1 cellular context compared by ENCODE assay signal in genomic region chr1:201461783-201462441, GRCh38.
TF ChIP-seq lines count a peak whose summit lies in the region.

No MANE protein-coding gene starts in this region.

TF ChIP-seq in SK-N-SH, 30 proteins besides CTCF, POLR2A, EP300 and RAD21 (continued from another document):
- TF ChIP-seq, protein P1, sequence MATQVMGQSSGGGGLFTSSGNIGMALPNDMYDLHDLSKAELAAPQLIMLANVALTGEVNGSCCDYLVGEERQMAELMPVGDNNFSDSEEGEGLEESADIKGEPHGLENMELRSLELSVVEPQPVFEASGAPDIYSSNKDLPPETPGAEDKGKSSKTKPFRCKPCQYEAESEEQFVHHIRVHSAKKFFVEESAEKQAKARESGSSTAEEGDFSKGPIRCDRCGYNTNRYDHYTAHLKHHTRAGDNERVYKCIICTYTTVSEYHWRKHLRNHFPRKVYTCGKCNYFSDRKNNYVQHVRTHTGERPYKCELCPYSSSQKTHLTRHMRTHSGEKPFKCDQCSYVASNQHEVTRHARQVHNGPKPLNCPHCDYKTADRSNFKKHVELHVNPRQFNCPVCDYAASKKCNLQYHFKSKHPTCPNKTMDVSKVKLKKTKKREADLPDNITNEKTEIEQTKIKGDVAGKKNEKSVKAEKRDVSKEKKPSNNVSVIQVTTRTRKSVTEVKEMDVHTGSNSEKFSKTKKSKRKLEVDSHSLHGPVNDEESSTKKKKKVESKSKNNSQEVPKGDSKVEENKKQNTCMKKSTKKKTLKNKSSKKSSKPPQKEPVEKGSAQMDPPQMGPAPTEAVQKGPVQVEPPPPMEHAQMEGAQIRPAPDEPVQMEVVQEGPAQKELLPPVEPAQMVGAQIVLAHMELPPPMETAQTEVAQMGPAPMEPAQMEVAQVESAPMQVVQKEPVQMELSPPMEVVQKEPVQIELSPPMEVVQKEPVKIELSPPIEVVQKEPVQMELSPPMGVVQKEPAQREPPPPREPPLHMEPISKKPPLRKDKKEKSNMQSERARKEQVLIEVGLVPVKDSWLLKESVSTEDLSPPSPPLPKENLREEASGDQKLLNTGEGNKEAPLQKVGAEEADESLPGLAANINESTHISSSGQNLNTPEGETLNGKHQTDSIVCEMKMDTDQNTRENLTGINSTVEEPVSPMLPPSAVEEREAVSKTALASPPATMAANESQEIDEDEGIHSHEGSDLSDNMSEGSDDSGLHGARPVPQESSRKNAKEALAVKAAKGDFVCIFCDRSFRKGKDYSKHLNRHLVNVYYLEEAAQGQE (IDR thresholded peaks at IDR 0.05; ENCODE audit: low read depth, low read length): peak; percentile 38; the same call in 1 of the 2 replicates
- TF ChIP-seq, protein P2, sequence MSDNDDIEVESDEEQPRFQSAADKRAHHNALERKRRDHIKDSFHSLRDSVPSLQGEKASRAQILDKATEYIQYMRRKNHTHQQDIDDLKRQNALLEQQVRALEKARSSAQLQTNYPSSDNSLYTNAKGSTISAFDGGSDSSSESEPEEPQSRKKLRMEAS (IDR thresholded peaks at IDR 0.05; ENCODE audit: low read depth): peak; percentile 92
- TF ChIP-seq, protein P3, sequence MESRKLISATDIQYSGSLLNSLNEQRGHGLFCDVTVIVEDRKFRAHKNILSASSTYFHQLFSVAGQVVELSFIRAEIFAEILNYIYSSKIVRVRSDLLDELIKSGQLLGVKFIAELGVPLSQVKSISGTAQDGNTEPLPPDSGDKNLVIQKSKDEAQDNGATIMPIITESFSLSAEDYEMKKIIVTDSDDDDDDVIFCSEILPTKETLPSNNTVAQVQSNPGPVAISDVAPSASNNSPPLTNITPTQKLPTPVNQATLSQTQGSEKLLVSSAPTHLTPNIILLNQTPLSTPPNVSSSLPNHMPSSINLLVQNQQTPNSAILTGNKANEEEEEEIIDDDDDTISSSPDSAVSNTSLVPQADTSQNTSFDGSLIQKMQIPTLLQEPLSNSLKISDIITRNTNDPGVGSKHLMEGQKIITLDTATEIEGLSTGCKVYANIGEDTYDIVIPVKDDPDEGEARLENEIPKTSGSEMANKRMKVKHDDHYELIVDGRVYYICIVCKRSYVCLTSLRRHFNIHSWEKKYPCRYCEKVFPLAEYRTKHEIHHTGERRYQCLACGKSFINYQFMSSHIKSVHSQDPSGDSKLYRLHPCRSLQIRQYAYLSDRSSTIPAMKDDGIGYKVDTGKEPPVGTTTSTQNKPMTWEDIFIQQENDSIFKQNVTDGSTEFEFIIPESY (IDR thresholded peaks at IDR 0.05; ENCODE audit: borderline replicate concordance, low read depth): peak; percentile 75; the same call in 1 of the 2 replicates
- TF ChIP-seq TAF1 (IDR thresholded peaks at IDR 0.05; ENCODE audit: borderline replicate concordance, low read depth, low read length) (0 out of 2 replicates have a peak, but pooled peaks have one; percentile 26), RXRA (IDR thresholded peaks at IDR 0.05; ENCODE audit: borderline replicate concordance, low read depth) (peak; percentile 70; the same call in 1 of the 2 replicates)
TF ChIP-seq in SK-N-SH: peak in this region for 13.
